In the genomic region with DNA sequence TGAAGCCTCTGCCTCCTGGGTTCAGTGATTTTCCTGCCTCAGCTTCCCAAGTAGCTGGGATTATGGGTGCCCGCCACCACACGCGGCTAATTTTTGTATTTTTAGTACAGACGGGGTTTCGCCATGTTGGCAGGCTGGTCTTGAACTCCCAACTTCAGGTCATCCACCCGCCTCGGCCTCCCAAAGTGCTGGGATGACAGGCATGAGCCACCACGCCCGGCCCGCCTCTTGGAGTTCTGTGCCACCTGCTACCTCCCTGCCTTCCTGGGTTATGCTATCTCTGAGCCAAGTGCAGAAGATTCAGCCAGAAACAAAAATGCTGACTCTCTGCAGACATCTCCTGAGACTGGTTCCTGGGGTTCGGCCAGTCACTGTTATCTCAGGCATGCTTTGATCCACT, we compare ENCODE assay signal across 17 cellular contexts. TPM values are rescaled to one million over a fixed set of nuclear protein-coding genes. Genes with fewer than 3 reads are reported as not detected.
"Had no signal": no experiment of that assay in that cellular context is flagged by ENCODE, and none has a peak within 500 bp of the region (broad histone marks: within the 10 kb centered on the region; RNA-seq: fewer than 3 reads in every experiment).

No MANE protein-coding gene starts in this region.

- DNase-seq: activated CD4-positive, alpha-beta T cell treated with anti-CD3 and anti-CD28 coated beads for 1 hour; activated CD8-positive, alpha-beta memory T cell treated with anti-CD3 and anti-CD28 coated beads for 24 hours; activated CD8-positive, alpha-beta memory T cell treated with anti-CD3 and anti-CD28 coated beads, Interleukin-2, amount 50 U/mL, for 48 hours; activated effector memory CD4-positive, alpha-beta T cell treated with anti-CD3 and anti-CD28 coated beads, Interleukin-2, amount 50 U/mL, for 16 hours; activated T-cell treated with anti-CD3 and anti-CD28 coated beads, Interleukin-2, amount 50 U/mL, for 72 hours; ovary; spleen; stimulated activated naive B cell treated with anti-CD40 and anti-IgM and Interleukin-4, amounts not matched to agents 10 μg/mL and 1 μg/mL and 100 μg/mL, for 72 hours; SW 1271; T-helper 2 cell had no signal

- H3K27ac ChIP-seq: ovary, spleen, VCaP had no signal

- H3K9me3 ChIP-seq: ovary, spleen, tibial nerve had no signal

- H3K9me3 Mint-ChIP-seq: activated naive CD4-positive, alpha-beta T cell treated with anti-CD3 and anti-CD28 coated beads, Interleukin-2, amount 50 U/mL, for 72 hours; activated T-cell treated with anti-CD3 and anti-CD28 coated beads, Interleukin-2, amount 50 U/mL, for 72 hours; stimulated activated naive B cell treated with anti-CD40 and anti-IgM and Interleukin-4, amounts not matched to agents 10 μg/mL and 1 μg/mL and 100 μg/mL, for 72 hours had no signal

- H3K4me3 ChIP-seq: lung, ovary, spleen, tibial nerve had no signal

- H3K27me3 ChIP-seq: ovary had no signal

- H3K27ac Mint-ChIP-seq: activated T-cell treated with anti-CD3 and anti-CD28 coated beads, Interleukin-2, amount 50 U/mL, for 72 hours; stimulated activated naive B cell treated with anti-CD40 and anti-IgM and Interleukin-4, amounts not matched to agents 10 μg/mL and 1 μg/mL and 100 μg/mL, for 72 hours had no signal

- H3K4me3 Mint-ChIP-seq: activated T-cell treated with anti-CD3 and anti-CD28 coated beads, Interleukin-2, amount 50 U/mL, for 72 hours; stimulated activated naive B cell treated with anti-CD40 and anti-IgM and Interleukin-4, amounts not matched to agents 10 μg/mL and 1 μg/mL and 100 μg/mL, for 72 hours had no signal

- H3K36me3 Mint-ChIP-seq: activated naive CD4-positive, alpha-beta T cell treated with anti-CD3 and anti-CD28 coated beads, Interleukin-2, amount 50 U/mL, for 72 hours; stimulated activated naive B cell treated with anti-CD40 and anti-IgM and Interleukin-4, amounts not matched to agents 10 μg/mL and 1 μg/mL and 100 μg/mL, for 72 hours had no signal

- ATAC-seq: activated naive CD4-positive, alpha-beta T cell treated with anti-CD3 and anti-CD28 coated beads, Interleukin-2, amount 50 U/mL, for 72 hours; activated T-cell treated with anti-CD3 and anti-CD28 coated beads, Interleukin-2, amount 50 U/mL, for 72 hours; stimulated activated naive B cell treated with anti-CD40 and anti-IgM and Interleukin-4, amounts not matched to agents 10 μg/mL and 1 μg/mL and 100 μg/mL, for 72 hours had no signal

- H3K36me3 ChIP-seq: ovary, spleen, tibial nerve had no signal

RNA-seq across cellular contexts. Expression of gene CABP1, which starts 13.2 kb away (rescaled TPM):
- total RNA-seq: chondrocyte, myocyte, pulmonary artery endothelial cell had no signal
